1 cellular context compared by ENCODE assay signal in genomic region chr16:1940273-1941161, GRCh38.
TF ChIP-seq lines count a peak whose summit lies in the region.

No MANE protein-coding gene starts in this region.

TF ChIP-seq in HepG2, 621 proteins besides CTCF, POLR2A, EP300 and RAD21 (continued from another document and continues in another):
- TF ChIP-seq ELK4 (CRISPR knock-in tag; IDR thresholded peaks at IDR 0.05; ENCODE audit: borderline replicate concordance): no peak
- peak; percentile 64 for TF ChIP-seq IKZF4 (CRISPR knock-in tag; IDR thresholded peaks at IDR 0.05; ENCODE audit: borderline replicate concordance, low read depth, not compliant biosample characterization)
- TF ChIP-seq ZBED4 (CRISPR knock-in tag; IDR thresholded peaks at IDR 0.05; ENCODE audit: borderline replicate concordance): peak; percentile 45; the same call in 1 of the 2 replicates
- TF ChIP-seq ZNF224 (CRISPR knock-in tag; IDR thresholded peaks at IDR 0.05): no peak
- no peak for TF ChIP-seq TCF12 (IDR thresholded peaks at IDR 0.05)
- TF ChIP-seq TCF12 (CRISPR knock-in tag; IDR thresholded peaks at IDR 0.05): peak; percentile 86; the same call in 1 of the 2 replicates
- TF ChIP-seq MIXL1 (CRISPR knock-in tag; IDR thresholded peaks at IDR 0.05): peak; percentile 25; the same call in 1 of the 2 replicates
- peak; percentile 50; the same call in 1 of the 2 replicates for TF ChIP-seq ATF2 (CRISPR knock-in tag; IDR thresholded peaks at IDR 0.05)
- TF ChIP-seq THYN1 (CRISPR knock-in tag; IDR thresholded peaks at IDR 0.05; ENCODE audit: borderline replicate concordance, low read depth): no peak
- no peak for TF ChIP-seq ZNF850 (CRISPR knock-in tag; conservative IDR thresholded peaks at IDR 0.05)
- TF ChIP-seq MAF1 (CRISPR knock-in tag; IDR thresholded peaks at IDR 0.05; ENCODE audit: borderline replicate concordance): no peak
- peak; percentile 72; the same call in 1 of the 2 replicates for TF ChIP-seq BRCA1 (CRISPR knock-in tag; IDR thresholded peaks at IDR 0.05)
- TF ChIP-seq RXRA (CRISPR knock-in tag; IDR thresholded peaks at IDR 0.05): peak; percentile 79
- no peak for TF ChIP-seq SMARCC2 (IDR thresholded peaks at IDR 0.05)
- no peak for TF ChIP-seq SUZ12 (IDR thresholded peaks at IDR 0.05; ENCODE audit: low read depth, low read length)
- TF ChIP-seq NFE2L1 (CRISPR knock-in tag; IDR thresholded peaks at IDR 0.05; ENCODE audit: borderline replicate concordance): no peak
- peak; percentile 35; the same call in 1 of the 2 replicates for TF ChIP-seq ZNF691 (CRISPR knock-in tag; IDR thresholded peaks at IDR 0.05; ENCODE audit: borderline replicate concordance, low read depth)
- 0 out of 2 replicates have a peak, but pooled peaks have one; percentile 16 for TF ChIP-seq ZNF329 (CRISPR knock-in tag; IDR thresholded peaks at IDR 0.05; ENCODE audit: low read depth)
- TF ChIP-seq KLF9 (CRISPR knock-in tag; IDR thresholded peaks at IDR 0.05; ENCODE audit: low read depth): peak; percentile 67; the same call in 1 of the 2 replicates
- peak; percentile 42; the same call in 1 of the 2 replicates for TF ChIP-seq KDM2A (CRISPR knock-in tag; IDR thresholded peaks at IDR 0.05; ENCODE audit: borderline replicate concordance, low read depth)
- no peak for TF ChIP-seq KLF6 (CRISPR knock-in tag; IDR thresholded peaks at IDR 0.05)
- peak; percentile 10; the same call in 1 of the 2 replicates for TF ChIP-seq BRD4 (CRISPR knock-in tag; IDR thresholded peaks at IDR 0.05)
- TF ChIP-seq ZSCAN29 (CRISPR knock-in tag; conservative IDR thresholded peaks at IDR 0.05): peak; percentile 70; the same call in 1 of the 2 replicates
- TF ChIP-seq ZNF317 (CRISPR knock-in tag; IDR thresholded peaks at IDR 0.05): peak; percentile 86
- TF ChIP-seq MLLT10 (CRISPR knock-in tag; IDR thresholded peaks at IDR 0.05): no peak
- peak; percentile 77; the same call in 1 of the 2 replicates for TF ChIP-seq FOXJ3 (CRISPR knock-in tag; IDR thresholded peaks at IDR 0.05; ENCODE audit: borderline replicate concordance)
- no peak for TF ChIP-seq ZKSCAN5 (CRISPR knock-in tag; IDR thresholded peaks at IDR 0.05)
- TF ChIP-seq CEBPB (IDR thresholded peaks at IDR 0.05; ENCODE audit: borderline replicate concordance, low read depth, low read length): peak; percentile 51; the same call in 1 of the 2 replicates
- peak; percentile 76 for TF ChIP-seq POLR2AphosphoS5 (IDR thresholded peaks at IDR 0.05; ENCODE audit: low read depth, low read length)
- no peak for TF ChIP-seq ZNF234 (CRISPR knock-in tag; conservative IDR thresholded peaks at IDR 0.05)
- TF ChIP-seq MXD4 (CRISPR knock-in tag; IDR thresholded peaks at IDR 0.05): peak; percentile 70; the same call in 1 of the 2 replicates
- peak; percentile 74; the same call in 1 of the 2 replicates for TF ChIP-seq NCOA1 (CRISPR knock-in tag; IDR thresholded peaks at IDR 0.05)
- TF ChIP-seq KDM3A (CRISPR knock-in tag; IDR thresholded peaks at IDR 0.05; ENCODE audit: low read depth): peak; percentile 26; the same call in 1 of the 2 replicates
- TF ChIP-seq NCOA2 (CRISPR knock-in tag; IDR thresholded peaks at IDR 0.05): peak; percentile 78
- TF ChIP-seq HOXA3 (CRISPR knock-in tag; IDR thresholded peaks at IDR 0.05): peak; percentile 77; the same call in 1 of the 2 replicates
- TF ChIP-seq RAD51 (IDR thresholded peaks at IDR 0.05; ENCODE audit: borderline replicate concordance): no peak
- peak; percentile 88 for TF ChIP-seq RBM39 (IDR thresholded peaks at IDR 0.05; ENCODE audit: low read depth, low read length, poor library complexity, severe bottlenecking)
- peak; percentile 75 for TF ChIP-seq ZMAT3 (CRISPR knock-in tag; conservative IDR thresholded peaks at IDR 0.05)
- no peak for TF ChIP-seq PRPF4 (IDR thresholded peaks at IDR 0.05; ENCODE audit: low read depth, low read length, poor library complexity, severe bottlenecking)
- TF ChIP-seq GPN1 (CRISPR knock-in tag; IDR thresholded peaks at IDR 0.05; ENCODE audit: borderline replicate concordance): no peak
- TF ChIP-seq ZFY (CRISPR knock-in tag; IDR thresholded peaks at IDR 0.05): peak; percentile 78
- TF ChIP-seq, protein P1, sequence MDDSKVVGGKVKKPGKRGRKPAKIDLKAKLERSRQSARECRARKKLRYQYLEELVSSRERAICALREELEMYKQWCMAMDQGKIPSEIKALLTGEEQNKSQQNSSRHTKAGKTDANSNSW (CRISPR knock-in tag; IDR thresholded peaks at IDR 0.05; ENCODE audit: borderline replicate concordance): no peak
- TF ChIP-seq ZNF605 (CRISPR knock-in tag; IDR thresholded peaks at IDR 0.05): peak; percentile 25; the same call in 1 of the 2 replicates
- TF ChIP-seq ZNF780A (CRISPR knock-in tag; IDR thresholded peaks at IDR 0.05): no peak; the same call in 1 of the 2 replicates
- no peak for TF ChIP-seq GABPA (IDR thresholded peaks at IDR 0.05; ENCODE audit: low read depth, low read length)
- TF ChIP-seq GABPA (CRISPR knock-in tag; IDR thresholded peaks at IDR 0.05; ENCODE audit: low read depth): 0 out of 2 replicates have a peak, but pooled peaks have one; percentile 6
- TF ChIP-seq EZH2 (conservative IDR thresholded peaks at IDR 0.05; ENCODE audit: low read depth, low read length): no peak
- peak; percentile 75; the same call in 1 of the 2 replicates for TF ChIP-seq ZNF772 (CRISPR knock-in tag; IDR thresholded peaks at IDR 0.05)
- TF ChIP-seq PATZ1 (CRISPR knock-in tag; IDR thresholded peaks at IDR 0.05): peak; percentile 97
- no peak; the same call in 1 of the 2 replicates for TF ChIP-seq WIZ (CRISPR knock-in tag; IDR thresholded peaks at IDR 0.05)
- TF ChIP-seq, protein P2, sequence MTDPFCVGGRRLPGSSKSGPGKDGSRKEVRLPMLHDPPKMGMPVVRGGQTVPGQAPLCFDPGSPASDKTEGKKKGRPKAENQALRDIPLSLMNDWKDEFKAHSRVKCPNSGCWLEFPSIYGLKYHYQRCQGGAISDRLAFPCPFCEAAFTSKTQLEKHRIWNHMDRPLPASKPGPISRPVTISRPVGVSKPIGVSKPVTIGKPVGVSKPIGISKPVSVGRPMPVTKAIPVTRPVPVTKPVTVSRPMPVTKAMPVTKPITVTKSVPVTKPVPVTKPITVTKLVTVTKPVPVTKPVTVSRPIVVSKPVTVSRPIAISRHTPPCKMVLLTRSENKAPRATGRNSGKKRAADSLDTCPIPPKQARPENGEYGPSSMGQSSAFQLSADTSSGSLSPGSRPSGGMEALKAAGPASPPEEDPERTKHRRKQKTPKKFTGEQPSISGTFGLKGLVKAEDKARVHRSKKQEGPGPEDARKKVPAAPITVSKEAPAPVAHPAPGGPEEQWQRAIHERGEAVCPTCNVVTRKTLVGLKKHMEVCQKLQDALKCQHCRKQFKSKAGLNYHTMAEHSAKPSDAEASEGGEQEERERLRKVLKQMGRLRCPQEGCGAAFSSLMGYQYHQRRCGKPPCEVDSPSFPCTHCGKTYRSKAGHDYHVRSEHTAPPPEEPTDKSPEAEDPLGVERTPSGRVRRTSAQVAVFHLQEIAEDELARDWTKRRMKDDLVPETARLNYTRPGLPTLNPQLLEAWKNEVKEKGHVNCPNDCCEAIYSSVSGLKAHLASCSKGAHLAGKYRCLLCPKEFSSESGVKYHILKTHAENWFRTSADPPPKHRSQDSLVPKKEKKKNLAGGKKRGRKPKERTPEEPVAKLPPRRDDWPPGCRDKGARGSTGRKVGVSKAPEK (CRISPR knock-in tag; IDR thresholded peaks at IDR 0.05; ENCODE audit: borderline replicate concordance): peak; percentile 81; the same call in 1 of the 2 replicates
- TF ChIP-seq CENPX (CRISPR knock-in tag; IDR thresholded peaks at IDR 0.05): no peak
